In the genomic region with DNA sequence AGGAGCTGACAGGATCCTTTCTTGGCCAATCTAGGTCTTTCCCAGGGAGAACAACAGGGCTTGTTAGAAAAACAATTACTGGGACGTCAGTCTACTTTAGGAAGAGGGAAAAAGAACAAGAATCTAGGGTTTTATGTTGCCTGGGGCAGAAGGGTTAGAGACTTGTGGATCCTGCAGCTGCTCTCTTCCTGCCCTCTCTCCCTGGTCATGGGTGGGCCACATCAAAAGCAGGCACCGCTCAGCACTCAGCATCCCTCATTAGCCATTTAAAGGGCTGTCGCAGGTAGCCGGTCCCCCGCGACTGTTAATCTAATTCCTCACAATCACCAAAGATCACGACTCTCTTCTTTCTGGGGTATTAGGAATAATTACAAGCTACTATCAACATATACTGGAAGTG, we compare ENCODE assay signal across 23 cellular contexts.
DNase-seq lines count a peak whose midpoint lies in the region; ATAC-seq and TF ChIP-seq lines count a peak whose summit lies in the region.
"Had no signal": no experiment of that assay in that cellular context is flagged by ENCODE, and none has a peak within 500 bp of the region (broad histone marks: within the 10 kb centered on the region; RNA-seq: fewer than 3 reads in every experiment).

No MANE protein-coding gene starts in this region.

- 40% methylated on average over 6 of the region's 7 CpGs; no CpG with 5 or more reads in 1 of the 2 experiments for WGBS in endodermal cell (ENCODE audit: insufficient coverage in 1 of 2, insufficient read length in 1 of 2), 2 experiments

- no peaks in the 10 kb centered on the region for H3K36me3 Mint-ChIP-seq in endodermal cell (ENCODE audit: low read depth)
- H3K36me3 Mint-ChIP-seq: CD4-positive, alpha-beta memory T cell had no signal

- peak; percentile 71 for DNase-seq in ELF-1 (ENCODE audit: low read depth, low spot score)
- DNase-seq in endodermal cell = no peak
- peak; percentile 55 for DNase-seq in islet precursor cell
- peak; percentile 5 for DNase-seq in ureter (ENCODE audit: low spot score)
- no peak for DNase-seq in inferior parietal cortex (ENCODE audit: extremely low spot score)
- DNase-seq in lower lobe of right lung = no peak
- DNase-seq: AML-193; Caco-2; CD4-positive, alpha-beta memory T cell; EL; GF-D8; GOT3; HCEC 1CT; NCI-H1048; NCI-H1417; NCI-H1694; NCI-H2029 treated with DMSO at 0.1 percent for 48 hours; NCI-H2227 treated with DMSO at 0.1 percent for 48 hours; NCI-H69; SIG-M5 had no signal

- H3K4me3 Mint-ChIP-seq in endodermal cell = no peak overlapping the region
- H3K4me3 Mint-ChIP-seq: CD4-positive, alpha-beta memory T cell had no signal

- intact Hi-C loops in lower lobe of right lung (cut with DNase I) = no loop called here

- ATAC-seq in GM21390 (IDR thresholded peaks at IDR 0.05; ENCODE audit: unreplicated experiment) (no peak), lower lobe of right lung (no peak)
- ATAC-seq: Panc1 had no signal

- no peak overlapping the region for H3K27ac Mint-ChIP-seq in endodermal cell
- H3K27ac Mint-ChIP-seq: CD4-positive, alpha-beta memory T cell had no signal

- H3K27ac ChIP-seq in endodermal cell (ENCODE audit: low read depth, low read length) (peak overlapping the region; percentile 29), lower lobe of right lung (no peak overlapping the region)
- H3K27ac ChIP-seq: SK-N-MC had no signal

- H3K36me3 ChIP-seq in endodermal cell (ENCODE audit: control insufficient read depth, insufficient read depth, low read length) = no peaks in the 10 kb centered on the region
- no peaks in the 10 kb centered on the region for H3K36me3 ChIP-seq in lower lobe of right lung

- H3K9me3 Mint-ChIP-seq in endodermal cell = no peaks in the 10 kb centered on the region

- H3K4me3 ChIP-seq in endodermal cell (ENCODE audit: low read length) = no peak overlapping the region
- no peak overlapping the region for H3K4me3 ChIP-seq in lower lobe of right lung
- H3K4me3 ChIP-seq: SK-N-MC had no signal

- H3K4me1 Mint-ChIP-seq in endodermal cell = peaks cover 12% of the 10 kb centered on the region
- H3K4me1 Mint-ChIP-seq: CD4-positive, alpha-beta memory T cell had no signal

- H3K27me3 Mint-ChIP-seq in endodermal cell (ENCODE audit: insufficient read depth) = peaks cover 21% of the 10 kb centered on the region
- H3K27me3 Mint-ChIP-seq: CD4-positive, alpha-beta memory T cell had no signal

- H3K4me1 ChIP-seq in endodermal cell (ENCODE audit: control insufficient read depth, insufficient read depth, low read length) = no peaks in the 10 kb centered on the region
- H3K4me1 ChIP-seq in lower lobe of right lung = no peaks in the 10 kb centered on the region
- H3K4me1 ChIP-seq: Caco-2 had no signal

- H3K9me3 ChIP-seq in endodermal cell (ENCODE audit: control insufficient read depth, low read length) (no peaks in the 10 kb centered on the region), lower lobe of right lung (no peaks in the 10 kb centered on the region)

- TF ChIP-seq CTCF in endodermal cell (conservative IDR thresholded peaks at IDR 0.05) (no peak), lower lobe of right lung (IDR thresholded peaks at IDR 0.05) (no peak)

- H3K9ac ChIP-seq in endodermal cell (ENCODE audit: extremely low read depth, low read length, poor library complexity, severe bottlenecking) = no peak overlapping the region

- H3K27me3 ChIP-seq in endodermal cell (ENCODE audit: control insufficient read depth, insufficient read depth, low read length, poor library complexity, severe bottlenecking) = no peaks in the 10 kb centered on the region
- H3K27me3 ChIP-seq in lower lobe of right lung (ENCODE audit: low read depth) = no peaks in the 10 kb centered on the region

Comparison
In these comparisons a context has a peak if more than half of its experiments do, and no peak if none do; other contexts are left out.
1. DNase-seq: peak in ELF-1 (single experiment), islet precursor cell (single experiment) and ureter (single experiment); none in endodermal cell (single experiment), inferior parietal cortex (single experiment) and lower lobe of right lung (single experiment).